Comparison of ENCODE assay signal across 22 cellular contexts in the genomic region with DNA sequence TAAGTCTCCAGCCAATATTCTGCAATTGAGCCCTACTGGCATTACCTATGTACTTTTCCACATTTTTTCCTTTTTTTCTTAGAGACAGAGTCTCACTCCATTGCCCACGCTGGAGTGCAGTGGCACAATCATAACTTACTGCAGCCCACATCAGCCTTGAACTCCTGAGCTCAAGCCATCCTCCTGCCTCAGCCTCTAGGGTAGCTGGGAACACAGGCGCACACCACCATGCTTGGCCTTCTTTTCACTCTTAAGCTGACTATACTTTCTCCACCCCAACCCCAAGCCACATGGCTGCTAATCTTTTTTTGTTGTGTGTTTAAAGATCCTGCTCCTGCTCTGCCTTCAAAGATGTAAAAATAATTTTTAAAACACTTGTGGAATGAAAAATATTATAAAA. TPM values are rescaled to one million over a fixed set of nuclear protein-coding genes. Genes with fewer than 3 reads are reported as not detected.
DNase-seq lines count a peak whose midpoint lies in the region; ATAC-seq and TF ChIP-seq lines count a peak whose summit lies in the region.
"Had no signal": no experiment of that assay in that cellular context is flagged by ENCODE, and none has a peak within 500 bp of the region (broad histone marks: within the 10 kb centered on the region; RNA-seq: fewer than 3 reads in every experiment).

No MANE protein-coding gene starts in this region.

- DNase-seq in SK-N-SH (no peak), Calu3 (no peak), chondrocyte (ENCODE audit: low spot score) (no peak), iPS-NIHi7 (ENCODE audit: extremely low spot score) (no peak), GM03348 (ENCODE audit: low spot score) (no peak)
- DNase-seq in natural killer cell treated with Interleukin-12 subunit alpha and Interleukin-12 subunit beta and Interleukin-15 and Interleukin-18, amount 100 ng/mL, for 72 hours (ENCODE audit: low spot score): no peak
- DNase-seq in effector CD4-positive, alpha-beta T cell: no peak
- DNase-seq: 8988T; activated B cell treated with CpG ODN at 0.5 μM for 24 hours; activated CD4-positive, alpha-beta T cell treated with anti-CD3 and anti-CD28 coated beads, Interleukin-2, amount 50 U/mL, for 4 hours; amygdala; COR-L47; kidney glomerular epithelial cell; lower lobe of right lung; NCI-H1092; NCI-H187 treated with DMSO at 0.1 percent for 48 hours; NCI-H526 treated with DMSO at 0.1 percent for 48 hours; occipital lobe; SJCRH30; substantia nigra; upper lobe of right lung had no signal

- 62% methylated on average over 2 of the region's 2 CpGs for WGBS in SK-N-SH (ENCODE audit: low lambda C conversion rate)

- H3K27ac ChIP-seq in SK-N-SH (ENCODE audit: low read depth in 2 of 2, low read length in 1 of 2): no peak overlapping the region
- H3K27ac ChIP-seq: lower lobe of right lung, SJCRH30, upper lobe of right lung had no signal

- no peak overlapping the region for H3K4me2 ChIP-seq in SK-N-SH

- H3K27ac Mint-ChIP-seq in Calu3 (ENCODE audit: unreplicated experiment) (peak overlapping the region; percentile 76), chondrocyte (ENCODE audit: unreplicated experiment) (peak overlapping the region; percentile 50)
- peak overlapping the region; percentile 79 to 82 for H3K27ac Mint-ChIP-seq in natural killer cell treated with Interleukin-12 subunit alpha and Interleukin-12 subunit beta and Interleukin-15 and Interleukin-18, amount 100 ng/mL, for 72 hours
- H3K27ac Mint-ChIP-seq: activated B cell treated with CpG ODN at 0.5 μM for 24 hours had no signal

- no TSS peak for BruUV-seq in Calu3 (replicated peaks; lab: Mats Ljungman, UMichigan)

- H4K20me1 ChIP-seq in SK-N-SH (ENCODE audit: insufficient read depth): peaks cover 23% of the 10 kb centered on the region

- peaks cover 28% of the 10 kb centered on the region for H3F3A ChIP-seq in SK-N-SH (replicated peaks; ENCODE audit: insufficient read depth)

- H3K4me1 Mint-ChIP-seq in Calu3 (ENCODE audit: low read depth, unreplicated experiment): peaks cover 9% of the 10 kb centered on the region
- H3K4me1 Mint-ChIP-seq in chondrocyte (ENCODE audit: low read depth): peaks cover 28% of the 10 kb centered on the region
- peaks cover 13 to 17% of the 10 kb centered on the region in 2 donors for H3K4me1 Mint-ChIP-seq in natural killer cell treated with Interleukin-12 subunit alpha and Interleukin-12 subunit beta and Interleukin-15 and Interleukin-18, amount 100 ng/mL, for 72 hours (ENCODE audit: low read depth in 2 of 2)

- peaks cover 0 to 8% of the 10 kb centered on the region in 2 experiments; a peak in 1 of 4 replicates for H3K4me1 ChIP-seq in SK-N-SH (ENCODE audit: control insufficient read depth in 1 of 2, insufficient read depth in 2 of 2, low read depth in 1 of 2, low read length in 1 of 2)

- H3K79me2 ChIP-seq in SK-N-SH (ENCODE audit: insufficient read depth): peaks cover 33% of the 10 kb centered on the region

- no peak for TF ChIP-seq EP300 in SK-N-SH (IDR thresholded peaks at IDR 0.05; ENCODE audit: borderline replicate concordance in 1 of 2, low read depth in 1 of 2, low read length in 1 of 2)

- H3K27me3 Mint-ChIP-seq in Calu3 (ENCODE audit: unreplicated experiment) (no peaks in the 10 kb centered on the region), chondrocyte (ENCODE audit: low read depth) (no peaks in the 10 kb centered on the region)
- no peaks in the 10 kb centered on the region for H3K27me3 Mint-ChIP-seq in natural killer cell treated with Interleukin-12 subunit alpha and Interleukin-12 subunit beta and Interleukin-15 and Interleukin-18, amount 100 ng/mL, for 72 hours

- no peaks in the 10 kb centered on the region for H3K9me2 ChIP-seq in SK-N-SH

- TF ChIP-seq CTCF in SK-N-SH (IDR thresholded peaks at IDR 0.05) (no peak), Calu3 (IDR thresholded peaks at IDR 0.05; ENCODE audit: unreplicated experiment) (no peak), chondrocyte (IDR thresholded peaks at IDR 0.05) (no peak)

- no peak overlapping the region for H3K9ac ChIP-seq in SK-N-SH

- no peak overlapping the region for H3K4me3 Mint-ChIP-seq in Calu3 (ENCODE audit: low read depth, unreplicated experiment)
- H3K4me3 Mint-ChIP-seq in chondrocyte (ENCODE audit: unreplicated experiment): no peak overlapping the region
- peak overlapping the region; percentile 86 for H3K4me3 Mint-ChIP-seq in natural killer cell treated with Interleukin-12 subunit alpha and Interleukin-12 subunit beta and Interleukin-15 and Interleukin-18, amount 100 ng/mL, for 72 hours
- H3K4me3 Mint-ChIP-seq: activated B cell treated with CpG ODN at 0.5 μM for 24 hours had no signal

- H3K9me3 ChIP-seq in SK-N-SH: no peaks in the 10 kb centered on the region
- H3K9me3 ChIP-seq: lower lobe of right lung, SJCRH30, upper lobe of right lung had no signal

- TF ChIP-seq RAD21 in SK-N-SH (IDR thresholded peaks at IDR 0.05; ENCODE audit: low read length): no peak

- H3K4me3 ChIP-seq in SK-N-SH (ENCODE audit: low read depth in 2 of 2, low read length in 1 of 2): no peak overlapping the region
- H3K4me3 ChIP-seq: lower lobe of right lung, SJCRH30, upper lobe of right lung had no signal

- CTCF ChIA-PET in SK-N-SH (lab: Yijun Ruan, JAX) (no interaction called here), Calu3 (lab: Charles Lee) (interaction anchor here (0.6 kb wide), 1 partner anchor 129 kb away, joined by 3 read pairs; no protein-coding TSS in a partner anchor)

- intact Hi-C loops in Calu3 (cut with micrococcal nuclease; ENCODE audit: unreplicated experiment): no loop called here

- peaks cover 30% of the 10 kb centered on the region for H3K36me3 Mint-ChIP-seq in Calu3 (ENCODE audit: insufficient read depth, unreplicated experiment)
- H3K36me3 Mint-ChIP-seq in chondrocyte (ENCODE audit: low read depth): no peaks in the 10 kb centered on the region
- H3K36me3 Mint-ChIP-seq in natural killer cell treated with Interleukin-12 subunit alpha and Interleukin-12 subunit beta and Interleukin-15 and Interleukin-18, amount 100 ng/mL, for 72 hours: no peaks in the 10 kb centered on the region

- no peak for ATAC-seq in SK-N-SH treated with all-trans-retinoic acid at 6 μM for 48 hours
- ATAC-seq in natural killer cell treated with Interleukin-12 subunit alpha and Interleukin-12 subunit beta and Interleukin-15 and Interleukin-18, amount 100 ng/mL, for 72 hours: no peak
- ATAC-seq: lower lobe of right lung, upper lobe of right lung had no signal

- H3K36me3 ChIP-seq in SK-N-SH (replicated peaks in 1 of 2; ENCODE audit: control insufficient read depth in 1 of 2, insufficient read depth in 2 of 2, low read length in 1 of 2): no peaks in the 10 kb centered on the region
- H3K36me3 ChIP-seq: lower lobe of right lung, SJCRH30, upper lobe of right lung had no signal

- H2AFZ ChIP-seq in SK-N-SH (ENCODE audit: low read depth): peak overlapping the region; percentile 57; the same call in 1 of the 2 replicates

- H3K27me3 ChIP-seq in SK-N-SH (ENCODE audit: insufficient read depth): no peaks in the 10 kb centered on the region
- H3K27me3 ChIP-seq: SJCRH30, upper lobe of right lung had no signal

- H3K9me3 Mint-ChIP-seq in Calu3 (ENCODE audit: low read depth, unreplicated experiment): no peaks in the 10 kb centered on the region
- H3K9me3 Mint-ChIP-seq in chondrocyte (ENCODE audit: low read depth): no peaks in the 10 kb centered on the region
- H3K9me3 Mint-ChIP-seq in natural killer cell treated with Interleukin-12 subunit alpha and Interleukin-12 subunit beta and Interleukin-15 and Interleukin-18, amount 100 ng/mL, for 72 hours: no peaks in the 10 kb centered on the region
- H3K9me3 Mint-ChIP-seq: activated B cell treated with CpG ODN at 0.5 μM for 24 hours had no signal

- POLR2A ChIA-PET in SK-N-SH (lab: Yijun Ruan, JAX): no interaction called here

TF ChIP-seq in SK-N-SH, 30 proteins besides CTCF, POLR2A, EP300 and RAD21 (continues in another document):
- TF ChIP-seq TAF1 (IDR thresholded peaks at IDR 0.05; ENCODE audit: borderline replicate concordance, low read depth, low read length) (no peak), YY1 (IDR thresholded peaks at IDR 0.05; ENCODE audit: low read depth) (no peak)

TF ChIP-seq in SK-N-SH treated with all-trans-retinoic acid at 6 μM for 48 hours, 23 proteins besides CTCF, POLR2A, EP300 and RAD21 (continues in another document):
- TF ChIP-seq ZNF565 (CRISPR knock-in tag; conservative IDR thresholded peaks at IDR 0.05; ENCODE audit: low read depth) (no peak), CSDC2 (CRISPR knock-in tag; IDR thresholded peaks at IDR 0.05) (no peak), BACH2 (CRISPR knock-in tag; IDR thresholded peaks at IDR 0.05; ENCODE audit: borderline replicate concordance) (no peak), ISL1 (CRISPR knock-in tag; IDR thresholded peaks at IDR 0.05) (no peak), SNAI2 (CRISPR knock-in tag; IDR thresholded peaks at IDR 0.05) (no peak), ZC3H10 (CRISPR knock-in tag; IDR thresholded peaks at IDR 0.05) (no peak), TOX (CRISPR knock-in tag; IDR thresholded peaks at IDR 0.05; ENCODE audit: borderline replicate concordance) (no peak), PPARA (CRISPR knock-in tag; IDR thresholded peaks at IDR 0.05; ENCODE audit: borderline replicate concordance) (no peak), ZFP3 (CRISPR knock-in tag; IDR thresholded peaks at IDR 0.05) (no peak), ESRRG (CRISPR knock-in tag; IDR thresholded peaks at IDR 0.05) (no peak), OSR1 (CRISPR knock-in tag; IDR thresholded peaks at IDR 0.05) (no peak), RARB (CRISPR knock-in tag; IDR thresholded peaks at IDR 0.05) (no peak), GLIS3 (CRISPR knock-in tag; IDR thresholded peaks at IDR 0.05) (no peak)
- TF ChIP-seq, protein P1, sequence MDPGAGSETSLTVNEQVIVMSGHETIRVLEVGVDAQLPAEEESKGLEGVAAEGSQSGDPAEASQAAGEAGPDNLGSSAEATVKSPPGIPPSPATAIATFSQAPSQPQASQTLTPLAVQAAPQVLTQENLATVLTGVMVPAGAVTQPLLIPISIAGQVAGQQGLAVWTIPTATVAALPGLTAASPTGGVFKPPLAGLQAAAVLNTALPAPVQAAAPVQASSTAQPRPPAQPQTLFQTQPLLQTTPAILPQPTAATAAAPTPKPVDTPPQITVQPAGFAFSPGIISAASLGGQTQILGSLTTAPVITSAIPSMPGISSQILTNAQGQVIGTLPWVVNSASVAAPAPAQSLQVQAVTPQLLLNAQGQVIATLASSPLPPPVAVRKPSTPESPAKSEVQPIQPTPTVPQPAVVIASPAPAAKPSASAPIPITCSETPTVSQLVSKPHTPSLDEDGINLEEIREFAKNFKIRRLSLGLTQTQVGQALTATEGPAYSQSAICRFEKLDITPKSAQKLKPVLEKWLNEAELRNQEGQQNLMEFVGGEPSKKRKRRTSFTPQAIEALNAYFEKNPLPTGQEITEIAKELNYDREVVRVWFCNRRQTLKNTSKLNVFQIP (CRISPR knock-in tag; IDR thresholded peaks at IDR 0.05; ENCODE audit: borderline replicate concordance, low read depth): no peak

RNA-seq across cellular contexts. Expression of a gene that starts 1.6 kb away (rescaled TPM):
- polyA plus RNA-seq in SK-N-SH (2012; rRNA removed): 19.6 and 19.7 TPM in 2 replicates
- polyA plus RNA-seq in SK-N-SH (2012; cell fraction: cytosol; rRNA removed): 23.5 and 24.6 TPM in 2 replicates
- 39.0 and 45.8 TPM in 2 replicates for polyA plus RNA-seq in SK-N-SH (2012; cell fraction: nucleus; rRNA removed)
- 19.0 and 19.3 TPM in 2 replicates for total RNA-seq in Calu3 (2022)
- total RNA-seq in chondrocyte: 58.1 to 104 TPM (median 100 TPM) in 3 replicates
- 10 to 100 TPM; 15.8 to 29.8 TPM for total RNA-seq in natural killer cell treated with Interleukin-12 subunit alpha and Interleukin-12 subunit beta and Interleukin-15 and Interleukin-18, amount 100 ng/mL, for 72 hours
